In genomic region chr15:26564354-26564753, GRCh38 we compare ENCODE assay signal across 26 cellular contexts.
"Had no signal": no experiment of that assay in that cellular context is flagged by ENCODE, and none has a peak within 500 bp of the region (broad histone marks: within the 10 kb centered on the region; RNA-seq: fewer than 3 reads in every experiment).

No MANE protein-coding gene starts in this region.

- H3K36me3 ChIP-seq: neural progenitor cell, neutrophil, pancreas, prostate gland, right lobe of liver, sigmoid colon, thoracic aorta, thyroid gland, tibial nerve, upper lobe of left lung, vagina had no signal

- H3K27ac ChIP-seq: neural progenitor cell, neutrophil, pancreas, prostate gland, right lobe of liver, sigmoid colon, stomach, thoracic aorta, thyroid gland, tibial nerve, upper lobe of left lung, vagina had no signal

- H3K4me2 ChIP-seq: neural progenitor cell had no signal

- H3K4me3 ChIP-seq: neural progenitor cell, pancreas, prostate gland, right lobe of liver, sigmoid colon, stomach, thoracic aorta, thyroid gland, tibial nerve, upper lobe of left lung, vagina had no signal

- H3K9me3 Mint-ChIP-seq: nephron, neural progenitor cell had no signal

- H3K27me3 Mint-ChIP-seq: stimulated activated naive B cell treated with anti-CD40 and anti-IgM and Interleukin-4, amounts not matched to agents 10 μg/mL and 1 μg/mL and 100 μg/mL, for 72 hours; stimulated activated naive CD8-positive, alpha-beta T cell treated with anti-CD3 and anti-CD28 coated beads, Interleukin-15, Interleukin-2, amounts not matched to agents 100 ng/mL and 50 ng/mL, for 24 hours had no signal

- H3K4me3 Mint-ChIP-seq: natural killer cell; nephron; neural progenitor cell; stimulated activated effector memory CD8-positive, alpha-beta T cell treated with anti-CD3 and anti-CD28 coated beads, Interleukin-12 subunit alpha, Interleukin-12 subunit beta, amount 100 ng/mL, for 72 hours; stimulated activated naive B cell treated with anti-CD40 and anti-IgM and Interleukin-4, amounts not matched to agents 10 μg/mL and 1 μg/mL and 100 μg/mL, for 72 hours; stimulated activated naive CD8-positive, alpha-beta T cell treated with anti-CD3 and anti-CD28 coated beads, Interleukin-15, Interleukin-2, amounts not matched to agents 100 ng/mL and 50 ng/mL, for 24 hours had no signal

- H3K27ac Mint-ChIP-seq: natural killer cell; nephron; neural progenitor cell; stimulated activated effector memory CD8-positive, alpha-beta T cell treated with anti-CD3 and anti-CD28 coated beads, Interleukin-12 subunit alpha, Interleukin-12 subunit beta, amount 100 ng/mL, for 72 hours; stimulated activated naive B cell treated with anti-CD40 and anti-IgM and Interleukin-4, amounts not matched to agents 10 μg/mL and 1 μg/mL and 100 μg/mL, for 72 hours; stimulated activated naive CD8-positive, alpha-beta T cell treated with anti-CD3 and anti-CD28 coated beads, Interleukin-15, Interleukin-2, amounts not matched to agents 100 ng/mL and 50 ng/mL, for 24 hours had no signal

- H3K4me1 Mint-ChIP-seq: natural killer cell; neural progenitor cell; stimulated activated effector memory CD8-positive, alpha-beta T cell treated with anti-CD3 and anti-CD28 coated beads, Interleukin-12 subunit alpha, Interleukin-12 subunit beta, amount 100 ng/mL, for 72 hours; stimulated activated naive B cell treated with anti-CD40 and anti-IgM and Interleukin-4, amounts not matched to agents 10 μg/mL and 1 μg/mL and 100 μg/mL, for 72 hours had no signal

- H3K36me3 Mint-ChIP-seq: natural killer cell; stimulated activated effector memory CD8-positive, alpha-beta T cell treated with anti-CD3 and anti-CD28 coated beads, Interleukin-12 subunit alpha, Interleukin-12 subunit beta, amount 100 ng/mL, for 72 hours; stimulated activated naive B cell treated with anti-CD40 and anti-IgM and Interleukin-4, amounts not matched to agents 10 μg/mL and 1 μg/mL and 100 μg/mL, for 72 hours had no signal

- DNase-seq: natural killer cell; nucleus accumbens; pancreas; right cardiac atrium; right lobe of liver; sigmoid colon; small intestine; stimulated activated CD4-positive, alpha-beta T cell treated with anti-CD3 and anti-CD28 coated beads, Interleukin-15, amount 100 ng/mL, for 24 hours; stimulated activated CD4-positive, alpha-beta T cell treated with anti-CD3 and anti-CD28 coated beads, Interleukin-2, amount 100 ng/mL, for 24 hours; stimulated activated CD4-positive, alpha-beta T cell treated with anti-CD3 and anti-CD28 coated beads, Interleukin-2, amount 100 ng/mL, for 48 hours; stimulated activated CD4-positive, alpha-beta T cell treated with anti-CD3 and anti-CD28 coated beads, Interleukin-4, amount 100 ng/mL, for 24 hours; stimulated activated naive B cell treated with anti-CD40 and anti-IgM and Interleukin-4, amounts not matched to agents 10 μg/mL and 1 μg/mL and 100 μg/mL, for 72 hours; stimulated activated naive CD4-positive, alpha-beta T cell treated with Interleukin-2 at 50 U/mL for 16 hours; stomach; thyroid gland; trophoblast cell; upper lobe of left lung had no signal

- ATAC-seq: natural killer cell; pancreas; right cardiac atrium; right lobe of liver; stimulated activated effector memory CD8-positive, alpha-beta T cell treated with anti-CD3 and anti-CD28 coated beads, Interleukin-12 subunit alpha, Interleukin-12 subunit beta, amount 100 ng/mL, for 72 hours; stimulated activated naive B cell treated with anti-CD40 and anti-IgM and Interleukin-4, amounts not matched to agents 10 μg/mL and 1 μg/mL and 100 μg/mL, for 72 hours had no signal

- H3K27me3 ChIP-seq: neural progenitor cell, neutrophil, pancreas, right lobe of liver, sigmoid colon, stomach, thyroid gland, upper lobe of left lung, vagina had no signal

- H2AFZ ChIP-seq: neural progenitor cell had no signal

- H3K4me1 ChIP-seq: pancreas, prostate gland, right lobe of liver, sigmoid colon, stomach, thyroid gland, tibial nerve, upper lobe of left lung, vagina had no signal

- H3K9ac ChIP-seq: neural progenitor cell had no signal

- H3K9me3 ChIP-seq: neutrophil, pancreas, prostate gland, right lobe of liver, stomach, thoracic aorta, thyroid gland, tibial nerve, upper lobe of left lung, vagina had no signal
